In the genomic region with DNA sequence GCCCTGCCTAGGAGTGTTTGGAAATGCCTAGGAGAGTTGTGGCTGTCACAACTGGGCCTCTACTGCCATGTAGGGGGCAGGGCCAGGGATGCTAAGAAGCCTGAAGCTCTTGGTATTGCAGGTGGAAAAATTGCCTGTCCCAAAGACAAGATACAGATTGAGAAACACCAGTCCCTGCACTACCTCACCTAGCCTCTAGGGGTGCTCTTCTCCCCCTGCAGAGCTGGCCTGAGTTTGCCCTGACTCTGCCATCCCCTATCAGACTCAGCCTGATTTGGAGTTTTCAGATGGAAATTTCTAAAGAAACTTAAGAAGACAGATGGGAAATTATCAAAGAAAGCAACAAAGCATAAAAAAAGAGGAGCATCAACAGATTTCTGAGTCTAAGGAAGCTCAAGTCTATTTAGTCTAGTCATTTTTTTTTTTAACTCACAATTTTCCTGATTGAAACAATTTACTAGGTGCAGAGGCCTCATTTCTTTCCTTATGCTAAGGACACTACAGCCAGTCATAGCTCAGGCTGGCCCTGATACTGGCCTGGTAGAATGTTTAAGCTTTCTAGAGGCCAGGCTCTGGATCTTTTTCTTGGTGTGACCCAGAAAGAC, we compare ENCODE assay signal across 8 cellular contexts.
DNase-seq lines count a peak whose midpoint lies in the region; ATAC-seq and TF ChIP-seq lines count a peak whose summit lies in the region.

No MANE protein-coding gene starts in this region.

- TF ChIP-seq POLR2A in right lobe of liver (IDR thresholded peaks at IDR 0.05), result no peak

- H3K4me3 ChIP-seq in WI38 (ENCODE audit: low read depth, low read length), result no peak overlapping the region
- no peak overlapping the region for H3K4me3 ChIP-seq in right lobe of liver

- no peaks in the 10 kb centered on the region for H3K4me1 ChIP-seq in right lobe of liver

- peak; percentile 93 to 98 (median 96) for ATAC-seq in right lobe of liver
- ATAC-seq in HG03097 (IDR thresholded peaks at IDR 0.05; ENCODE audit: low FRiP score, unreplicated experiment), result no peak

- intact Hi-C loops in right lobe of liver (cut with DNase I), result no loop called here

- H3K27me3 ChIP-seq in right lobe of liver, result no peaks in the 10 kb centered on the region

- H3K27ac ChIP-seq in right lobe of liver, result no peak overlapping the region

- DNase-seq in NCI-H1417 (lab: John Stamatoyannopoulos, UW) (peak; percentile 24 to 66 (median 64)), NCI-H1417 treated with DMSO at 0.1 percent for 48 hours (lab: John Stamatoyannopoulos, UW) (no peak), NCI-H1105 (lab: John Stamatoyannopoulos, UW) (peak; percentile 42), cerebellum (ENCODE audit: low spot score) (peak; percentile 23), right lobe of liver (peak in 2 of 3 donors; percentile 37 to 53)
- peak; percentile 62 for DNase-seq in stimulated activated CD8-positive, alpha-beta memory T cell treated with anti-CD3 and anti-CD28 coated beads, Interleukin-4, amount 100 ng/mL, for 48 hours

- no peaks in the 10 kb centered on the region for H3K9me3 ChIP-seq in right lobe of liver

- TF ChIP-seq CTCF in WI38 (IDR thresholded peaks at IDR 0.05; ENCODE audit: low read depth, low read length) (peak; percentile 98), right lobe of liver (IDR thresholded peaks at IDR 0.05) (peak; percentile 76 to 99 (median 96))

- no peaks in the 10 kb centered on the region for H3K36me3 ChIP-seq in right lobe of liver
